1 cellular context compared by ENCODE assay signal in genomic region chr7:74502216-74502891, GRCh38.
TF ChIP-seq lines count a peak whose summit lies in the region.

No MANE protein-coding gene starts in this region.

TF ChIP-seq in liver, 16 proteins besides CTCF, POLR2A, EP300 and RAD21 (continued from another document):
- TF ChIP-seq, protein P1, sequence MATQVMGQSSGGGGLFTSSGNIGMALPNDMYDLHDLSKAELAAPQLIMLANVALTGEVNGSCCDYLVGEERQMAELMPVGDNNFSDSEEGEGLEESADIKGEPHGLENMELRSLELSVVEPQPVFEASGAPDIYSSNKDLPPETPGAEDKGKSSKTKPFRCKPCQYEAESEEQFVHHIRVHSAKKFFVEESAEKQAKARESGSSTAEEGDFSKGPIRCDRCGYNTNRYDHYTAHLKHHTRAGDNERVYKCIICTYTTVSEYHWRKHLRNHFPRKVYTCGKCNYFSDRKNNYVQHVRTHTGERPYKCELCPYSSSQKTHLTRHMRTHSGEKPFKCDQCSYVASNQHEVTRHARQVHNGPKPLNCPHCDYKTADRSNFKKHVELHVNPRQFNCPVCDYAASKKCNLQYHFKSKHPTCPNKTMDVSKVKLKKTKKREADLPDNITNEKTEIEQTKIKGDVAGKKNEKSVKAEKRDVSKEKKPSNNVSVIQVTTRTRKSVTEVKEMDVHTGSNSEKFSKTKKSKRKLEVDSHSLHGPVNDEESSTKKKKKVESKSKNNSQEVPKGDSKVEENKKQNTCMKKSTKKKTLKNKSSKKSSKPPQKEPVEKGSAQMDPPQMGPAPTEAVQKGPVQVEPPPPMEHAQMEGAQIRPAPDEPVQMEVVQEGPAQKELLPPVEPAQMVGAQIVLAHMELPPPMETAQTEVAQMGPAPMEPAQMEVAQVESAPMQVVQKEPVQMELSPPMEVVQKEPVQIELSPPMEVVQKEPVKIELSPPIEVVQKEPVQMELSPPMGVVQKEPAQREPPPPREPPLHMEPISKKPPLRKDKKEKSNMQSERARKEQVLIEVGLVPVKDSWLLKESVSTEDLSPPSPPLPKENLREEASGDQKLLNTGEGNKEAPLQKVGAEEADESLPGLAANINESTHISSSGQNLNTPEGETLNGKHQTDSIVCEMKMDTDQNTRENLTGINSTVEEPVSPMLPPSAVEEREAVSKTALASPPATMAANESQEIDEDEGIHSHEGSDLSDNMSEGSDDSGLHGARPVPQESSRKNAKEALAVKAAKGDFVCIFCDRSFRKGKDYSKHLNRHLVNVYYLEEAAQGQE (IDR thresholded peaks at IDR 0.05), result no peak
- TF ChIP-seq FOXA2 (IDR thresholded peaks at IDR 0.05), result no peak
- TF ChIP-seq GABPA (IDR thresholded peaks at IDR 0.05 in 1 of 2, conservative IDR thresholded peaks at IDR 0.05 in 1 of 2), result no peak
- TF ChIP-seq JUND (IDR thresholded peaks at IDR 0.05), result no peak
- TF ChIP-seq, protein P2, sequence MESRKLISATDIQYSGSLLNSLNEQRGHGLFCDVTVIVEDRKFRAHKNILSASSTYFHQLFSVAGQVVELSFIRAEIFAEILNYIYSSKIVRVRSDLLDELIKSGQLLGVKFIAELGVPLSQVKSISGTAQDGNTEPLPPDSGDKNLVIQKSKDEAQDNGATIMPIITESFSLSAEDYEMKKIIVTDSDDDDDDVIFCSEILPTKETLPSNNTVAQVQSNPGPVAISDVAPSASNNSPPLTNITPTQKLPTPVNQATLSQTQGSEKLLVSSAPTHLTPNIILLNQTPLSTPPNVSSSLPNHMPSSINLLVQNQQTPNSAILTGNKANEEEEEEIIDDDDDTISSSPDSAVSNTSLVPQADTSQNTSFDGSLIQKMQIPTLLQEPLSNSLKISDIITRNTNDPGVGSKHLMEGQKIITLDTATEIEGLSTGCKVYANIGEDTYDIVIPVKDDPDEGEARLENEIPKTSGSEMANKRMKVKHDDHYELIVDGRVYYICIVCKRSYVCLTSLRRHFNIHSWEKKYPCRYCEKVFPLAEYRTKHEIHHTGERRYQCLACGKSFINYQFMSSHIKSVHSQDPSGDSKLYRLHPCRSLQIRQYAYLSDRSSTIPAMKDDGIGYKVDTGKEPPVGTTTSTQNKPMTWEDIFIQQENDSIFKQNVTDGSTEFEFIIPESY (IDR thresholded peaks at IDR 0.05), result no peak
- TF ChIP-seq NR2F2 (IDR thresholded peaks at IDR 0.05), result no peak
- no peak for TF ChIP-seq EGR1 (IDR thresholded peaks at IDR 0.05; ENCODE audit: low read depth in 2 of 2)
- TF ChIP-seq SP1 (IDR thresholded peaks at IDR 0.05), result no peak
